8 cellular contexts compared by ENCODE assay signal in genomic region chr6:153001767-153002612, GRCh38. TPM values are rescaled to one million over a fixed set of nuclear protein-coding genes. Genes with fewer than 3 reads are reported as not detected.
DNase-seq lines count a peak whose midpoint lies in the region; ATAC-seq, FAIRE-seq and TF ChIP-seq lines count a peak whose summit lies in the region.

No MANE protein-coding gene starts in this region.

- H4K20me1 ChIP-seq in GM12878 (ENCODE audit: control insufficient read depth, insufficient read depth) = no peaks in the 10 kb centered on the region

- DNase-seq in activated CD4-positive, alpha-beta T cell treated with anti-CD3 and anti-CD28 coated beads for 1 hour = peak; percentile 8
- DNase-seq in activated CD4-positive, alpha-beta T cell treated with anti-CD3 and anti-CD28 coated beads, Interleukin-2, amount 50 U/mL, for 1 hour = no peak
- DNase-seq in NCI-H146 (lab: John Stamatoyannopoulos, UW) (peak; percentile 53), GM12878 (ENCODE audit: low read depth, low spot score) (no peak), kidney (no peak), stomach (no peak), glomerular visceral epithelial cell (ENCODE audit: extremely low spot score) (no peak)

- H3K4me2 ChIP-seq in GM12878 (ENCODE audit: control insufficient read depth, insufficient read depth) = peak overlapping the region; percentile 80

- no peak for TF ChIP-seq EP300 in GM12878 (IDR thresholded peaks at IDR 0.05; ENCODE audit: borderline replicate concordance in 1 of 2, control insufficient read depth in 1 of 2, low read depth in 2 of 2, low read length in 2 of 2)
- TF ChIP-seq EP300 in stomach (IDR thresholded peaks at IDR 0.05) = no peak

- no peaks in the 10 kb centered on the region for H3K27me3 ChIP-seq in GM12878 (replicated peaks in 1 of 2; ENCODE audit: control insufficient read depth in 2 of 2, insufficient read depth in 2 of 2, low read length in 1 of 2)
- H3K27me3 ChIP-seq in stomach = no peaks in the 10 kb centered on the region

- TF ChIP-seq CTCF in HEK293 (tag by site-specific recombination; IDR thresholded peaks at IDR 0.05) (0 out of 2 replicates have a peak, but pooled peaks have one; percentile 26), GM12878 (IDR thresholded peaks at IDR 0.05 in 2 of 3, conservative IDR thresholded peaks at IDR 0.05 in 1 of 3; ENCODE audit: control insufficient read depth in 2 of 3, extremely low read depth in 1 of 3, insufficient read depth in 1 of 3, low read depth in 3 of 3, low read length in 3 of 3) (no peak), kidney (IDR thresholded peaks at IDR 0.05; ENCODE audit: borderline replicate concordance, extremely low read depth, insufficient read depth) (no peak), stomach (IDR thresholded peaks at IDR 0.05) (no peak)

- WGBS in GM12878 (ENCODE audit: insufficient coverage, insufficient replicate concordance, low lambda C conversion rate, missing lambda C conversion rate) = 7% methylated on average over 17 of the region's 31 CpGs
- 3 to 5% (median 4%) methylated on average over 21 to 24 of the region's 31 CpGs for WGBS in stomach, 5 donors

- POLR2A ChIA-PET in HEK293 (lab: Yijun Ruan, JAX) = interaction anchor here (0.6 to 5.0 kb wide), 4 partner anchors 11 to 24 kb away, joined by 3 to 55 read pairs (median 3); partner anchors contain the start of gene FBXO5
- POLR2A ChIA-PET in GM12878 (lab: Charles Lee) = interaction anchor here (2.8 to 7.9 kb wide), 2 partner anchors 17 to 23 kb away, joined by 10 to 101 read pairs; partner anchors contain the start of gene FBXO5

- in situ Hi-C loops in GM12878 (cut with MboI) = no loop called here

- H3K9ac ChIP-seq in GM12878 (ENCODE audit: control insufficient read depth, insufficient read depth, low read length) (peak overlapping the region; percentile 75), kidney (ENCODE audit: low read length in 2 of 2) (peak overlapping the region; percentile 85 to 92)

- RAD21 ChIA-PET in GM12878 (lab: Charles Lee; ENCODE audit: unreplicated experiment) = interaction anchor here (1.0 kb wide), 1 partner anchor 19 kb away, joined by 5 read pairs; the partner anchor contains the start of gene FBXO5

- FAIRE-seq in GM12878 (lab: Jason Lieb, UNC) (no peak), kidney (lab: Jason Lieb, UNC) (no peak)

- H3K4me3 ChIP-seq in HEK293 (ENCODE audit: low read depth, low read length) (peak overlapping the region; percentile 83), GM12878 (peak overlapping the region; percentile 84), kidney (ENCODE audit: low read length in 2 of 2) (peak overlapping the region; percentile 99 to 100), stomach (peak overlapping the region; percentile 63 to 90 (median 71))

- H3K9me3 ChIP-seq in HEK293 (ENCODE audit: control insufficient read depth, insufficient read depth, low read depth, low read length) (no peaks in the 10 kb centered on the region), GM12878 (replicated peaks; ENCODE audit: control insufficient read depth, insufficient read depth, low read length) (no peaks in the 10 kb centered on the region; the same call in 2 of the 3 replicates), kidney (ENCODE audit: control insufficient read depth in 1 of 2, low read length in 2 of 2) (no peaks in the 10 kb centered on the region), stomach (no peaks in the 10 kb centered on the region)

- H3K79me2 ChIP-seq in GM12878 (ENCODE audit: control insufficient read depth, insufficient read depth, low read length) = peaks cover 58% of the 10 kb centered on the region

- H3K27ac ChIP-seq in HEK293 (ENCODE audit: extremely low read depth, low read depth, low read length) (peak overlapping the region; percentile 62), GM12878 (ENCODE audit: control insufficient read depth, insufficient read depth) (peak overlapping the region; percentile 61), kidney (ENCODE audit: low read depth in 2 of 2, low read length in 2 of 2) (peak overlapping the region; percentile 59 to 78), stomach (peak overlapping the region; percentile 84 to 93 (median 88))

- H3K4me1 ChIP-seq in HEK293 (ENCODE audit: control insufficient read depth, insufficient read depth, low read length) = no peaks in the 10 kb centered on the region
- H3K4me1 ChIP-seq in GM12878 (ENCODE audit: control insufficient read depth, insufficient read depth, low read length) = no peaks in the 10 kb centered on the region
- peaks cover 7 to 17% of the 10 kb centered on the region in 2 donors for H3K4me1 ChIP-seq in kidney (ENCODE audit: control insufficient read depth in 1 of 2, insufficient read depth in 1 of 2, low read depth in 1 of 2, low read length in 2 of 2)
- H3K4me1 ChIP-seq in stomach = peaks cover 20 to 59% (median 35%) of the 10 kb centered on the region in 4 donors

- CTCF ChIA-PET in HEK293 (lab: Yijun Ruan, JAX) (no interaction called here), GM12878 (lab: Yijun Ruan, JAX) (interaction anchor here (0.9 to 1.0 kb wide), 2 partner anchors 17 to 24 kb away, joined by 3 read pairs; no protein-coding TSS in a partner anchor)

- SMC1A ChIA-PET in GM12878 (lab: Charles Lee; ENCODE audit: uncharacterized antibody, unreplicated experiment) = interaction anchor here (0.6 to 3.0 kb wide), 3 partner anchors 11 to 24 kb away, joined by 4 to 26 read pairs (median 25); no protein-coding TSS in a partner anchor

- ATAC-seq in GM12878 = peak; percentile 48

- TF ChIP-seq RAD21 in GM12878 (IDR thresholded peaks at IDR 0.05; ENCODE audit: insufficient read depth, low read depth, low read length) = no peak

- no peak; the same call in 1 of the 2 replicates for TF ChIP-seq POLR2A in GM12878 (IDR thresholded peaks at IDR 0.05; ENCODE audit: low read depth, low read length)
- TF ChIP-seq POLR2A in stomach (IDR thresholded peaks at IDR 0.05) = no peak

- TSS peak; percentile 75 for BruUV-seq in GM12878 (replicated peaks; lab: Mats Ljungman, UMichigan)

- H3K36me3 ChIP-seq in HEK293 (ENCODE audit: control insufficient read depth in 2 of 2, insufficient read depth in 1 of 2, low read length in 2 of 2) (peaks cover 12 to 35% of the 10 kb centered on the region in 2 experiments; a peak in 2 of 3 replicates), GM12878 (ENCODE audit: control insufficient read depth in 2 of 2, insufficient read depth in 2 of 2, low read length in 1 of 2) (peaks cover 0 to 2% of the 10 kb centered on the region in 2 experiments; a peak in 2 of 4 replicates), kidney (ENCODE audit: control insufficient read depth in 1 of 2, insufficient read depth in 2 of 2, low read length in 2 of 2) (peaks cover 0 to 6% of the 10 kb centered on the region in 2 donors), stomach (peaks cover 9 to 17% (median 15%) of the 10 kb centered on the region in 4 donors)

- H2AFZ ChIP-seq in GM12878 (ENCODE audit: control insufficient read depth, low read depth, low read length) = peak overlapping the region; percentile 8; the same call in 1 of the 2 replicates

- intact Hi-C loops in GM12878 (cut with micrococcal nuclease; ENCODE audit: unreplicated experiment) (loop anchor here (2.0 kb wide), 2 partner anchors 17 to 91 kb away; no protein-coding TSS in a partner anchor), kidney (cut with DNase I) (no loop called here), stomach (cut with DNase I; ENCODE audit: low total_unique reads) (no loop called here)

TF ChIP-seq in GM12878, 131 proteins besides CTCF, POLR2A, EP300 and RAD21 (continues in another document):
- peak; percentile 89 for TF ChIP-seq ATF7 (IDR thresholded peaks at IDR 0.05; ENCODE audit: low read depth)

RNA-seq across cellular contexts. Expression of gene MTRF1L, which starts 0.5 kb away (rescaled TPM):
- 47.7 and 51.3 TPM in 2 replicates for total RNA-seq in GM12878 (2013; cell fraction: nucleolus; rRNA removed)
- total RNA-seq in GM12878 (2014; rRNA removed) (12.5 and 13.0 TPM in 2 replicates), GM12878 (2014; rRNA removed; fragmentation: Illumina TruSeq; extraction: Trizol) (15.4 and 15.6 TPM in 2 replicates), GM12878 (2021) (18.9 and 19.3 TPM in 2 replicates), kidney (15.8 TPM), stomach (10 to 100 TPM in 3 of 5 donors, 1 to 10 TPM in 2; 4.7 to 55.9 (median 24.4) TPM)
- 6.7 TPM for polyA plus RNA-seq in GM12878 (2011; ENCODE audit: low read depth)
- polyA plus RNA-seq in GM12878 (2011; rRNA removed) (16.9 and 24.7 TPM in 2 replicates), GM12878 (2014; fragmentation: Illumina TruSeq; extraction: Trizol) (16.6 and 18.5 TPM in 2 replicates), GM12878 (2014; fragmentation: Nextera tagmentation; extraction: Ambion mirVana) (1 to 10 TPM; 5.1 to 9.0 TPM), GM12878 (2014; rRNA removed) (12.6 and 12.8 TPM in 2 replicates), GM12878 (2016; fragmentation: Nextera tagmentation; extraction: Ambion mirVana) (10 to 100 TPM; 20.5 to 21.6 TPM), kidney (ENCODE audit: insufficient read depth, low read depth, low replicate concordance) (19.2 TPM), stomach (10 to 100 TPM in 2 of 3 donors, 1 to 10 TPM in 1; 7.0 to 15.9 (median 14.6) TPM)
- polyA plus RNA-seq in GM12878 (2011; cell fraction: cytosol; rRNA removed) = 6.0 and 6.1 TPM in 2 replicates
- polyA plus RNA-seq in GM12878 (2011; cell fraction: nucleus; rRNA removed) = 15.5 and 15.9 TPM in 2 replicates
- 10.3 and 12.5 TPM in 2 replicates for polyA plus RNA-seq in GM12878 (2012)
- polyA minus RNA-seq in GM12878 (2011; rRNA and poly(A)+ RNA removed) = 6.8 and 11.8 TPM in 2 replicates
- 4.0 and 4.6 TPM in 2 replicates for polyA minus RNA-seq in GM12878 (2011; cell fraction: cytosol; rRNA and poly(A)+ RNA removed)
- polyA minus RNA-seq in GM12878 (2011; cell fraction: nucleus; rRNA and poly(A)+ RNA removed) = 26.4 and 34.2 TPM in 2 replicates

RNA-seq across cellular contexts. Expression of gene FBXO5, which starts 19.1 kb away (rescaled TPM):
- 23.9 and 24.4 TPM in 2 replicates for total RNA-seq in GM12878 (2013; cell fraction: nucleolus; rRNA removed)
- total RNA-seq in GM12878 (2014; rRNA removed) (30.7 and 36.5 TPM in 2 replicates), GM12878 (2014; rRNA removed; fragmentation: Illumina TruSeq; extraction: Trizol) (48.0 and 48.2 TPM in 2 replicates), GM12878 (2021) (35.6 and 37.5 TPM in 2 replicates), kidney (4.5 TPM), stomach (1 to 10 TPM in 4 of 5 donors, not detected in 1; 3.0 to 9.4 (median 7.8) TPM)
- polyA plus RNA-seq in GM12878 (2011; ENCODE audit: low read depth) = 12.0 TPM
- polyA plus RNA-seq in GM12878 (2011; rRNA removed) (37.9 and 69.7 TPM in 2 replicates), GM12878 (2014; fragmentation: Illumina TruSeq; extraction: Trizol) (53.0 and 62.5 TPM in 2 replicates), GM12878 (2014; fragmentation: Nextera tagmentation; extraction: Ambion mirVana) (10 to 100 TPM; 13.6 to 19.3 TPM), GM12878 (2014; rRNA removed) (25.9 and 32.4 TPM in 2 replicates), GM12878 (2016; fragmentation: Nextera tagmentation; extraction: Ambion mirVana) (10 to 100 TPM; 57.2 to 62.2 TPM), kidney (ENCODE audit: insufficient read depth, low read depth, low replicate concordance) (1.8 TPM), stomach (1 to 10 TPM; 2.2 to 4.9 (median 4.0) TPM)
- 17.2 and 19.3 TPM in 2 replicates for polyA plus RNA-seq in GM12878 (2011; cell fraction: cytosol; rRNA removed)
- 18.4 and 21.7 TPM in 2 replicates for polyA plus RNA-seq in GM12878 (2011; cell fraction: nucleus; rRNA removed)
- 20.8 and 23.5 TPM in 2 replicates for polyA plus RNA-seq in GM12878 (2012)
- polyA minus RNA-seq in GM12878 (2011; rRNA and poly(A)+ RNA removed) = 17.4 and 23.8 TPM in 2 replicates
- 12.2 and 14.2 TPM in 2 replicates for polyA minus RNA-seq in GM12878 (2011; cell fraction: cytosol; rRNA and poly(A)+ RNA removed)
- polyA minus RNA-seq in GM12878 (2011; cell fraction: nucleus; rRNA and poly(A)+ RNA removed) = 15.0 and 24.7 TPM in 2 replicates

Comparison
In these comparisons a context has a peak if more than half of its experiments do, and no peak if none do; other contexts are left out.
1. DNase-seq: peak in activated CD4-positive, alpha-beta T cell treated with anti-CD3 and anti-CD28 coated beads for 1 hour (single experiment) and NCI-H146 (single experiment); none in activated CD4-positive, alpha-beta T cell treated with anti-CD3 and anti-CD28 coated beads, Interleukin-2, amount 50 U/mL, for 1 hour (single experiment), GM12878 (single experiment), kidney (single experiment), stomach (single experiment) and glomerular visceral epithelial cell (single experiment).
2. Peak in every context shown above with its lines, with median percentiles within 50 percentile points of each other: H3K27ac ChIP-seq and H3K4me3 ChIP-seq.